Comparison of ENCODE assay signal across 16 cellular contexts in the genomic region with DNA sequence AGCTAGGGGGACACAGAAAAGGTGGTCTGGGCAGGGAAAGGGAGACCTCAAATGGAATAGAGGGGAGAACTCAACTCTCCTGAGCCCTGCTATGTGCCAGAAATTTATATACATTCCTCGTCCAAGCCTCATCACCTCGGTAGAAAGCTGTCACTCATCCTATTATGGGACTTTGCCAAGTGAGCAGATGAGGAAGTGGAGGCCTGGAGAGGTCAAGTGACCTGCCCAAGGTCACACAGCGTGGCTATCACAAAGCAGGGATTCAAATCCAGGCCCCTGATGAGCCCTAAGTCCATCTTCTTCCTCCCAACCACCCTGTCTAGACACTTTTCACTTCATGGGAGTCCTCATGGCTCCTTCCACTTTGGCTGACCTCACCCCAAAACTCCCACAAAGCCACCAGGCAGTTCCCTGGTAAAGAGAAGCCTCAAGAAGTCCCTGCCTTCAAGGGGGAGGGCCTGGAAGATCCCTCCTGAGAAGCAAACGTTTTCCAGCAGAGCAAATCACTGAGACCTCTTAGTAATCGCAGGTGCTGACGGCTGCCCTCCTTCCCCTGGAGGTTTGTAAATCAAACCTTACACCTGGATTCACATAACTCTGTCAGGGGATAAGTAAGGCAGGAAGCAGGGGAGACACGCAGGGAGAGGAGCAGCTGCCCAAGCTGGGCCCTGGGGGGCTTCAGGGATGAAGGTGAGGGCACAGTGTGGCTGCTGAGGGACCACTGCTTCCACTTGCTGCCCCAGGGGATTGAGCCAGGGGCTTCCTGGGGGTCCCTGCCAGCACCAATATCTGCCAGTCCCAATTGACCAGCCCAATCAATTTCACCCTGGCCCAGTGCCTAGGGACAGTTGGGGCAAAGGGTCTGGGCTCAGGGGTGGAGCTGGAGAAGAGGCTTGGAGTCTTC.
"Had no signal": no experiment of that assay in that cellular context is flagged by ENCODE, and none has a peak within 500 bp of the region (broad histone marks: within the 10 kb centered on the region; RNA-seq: fewer than 3 reads in every experiment).

No MANE protein-coding gene starts in this region.

- H3K27ac ChIP-seq: brain microvascular endothelial cell, gastroesophageal sphincter, psoas muscle, sigmoid colon, spleen, WERI-Rb-1 had no signal

- H3K27ac Mint-ChIP-seq: activated CD4-positive, alpha-beta memory T cell treated with anti-CD3 and anti-CD28 coated beads, Interleukin-2, amount 10 ng/mL, durations not matched to agents 7 days and 5 days; dendritic cell treated with granulocyte-macrophage colony-stimulating factor and Interleukin-4, amounts not matched to agents 40 ng/mL and 50 ng/mL, for 4 days; effector memory CD8-positive, alpha-beta T cell; naive thymus-derived CD8-positive, alpha-beta T cell had no signal

- H3K36me3 ChIP-seq: brain microvascular endothelial cell, gastroesophageal sphincter, sigmoid colon, spleen, WERI-Rb-1 had no signal

- H3K4me1 ChIP-seq: gastroesophageal sphincter, psoas muscle, sigmoid colon, spleen had no signal

- ATAC-seq: effector memory CD8-positive, alpha-beta T cell; gastroesophageal sphincter; left colon; naive thymus-derived CD8-positive, alpha-beta T cell; psoas muscle had no signal

- H3K4me3 ChIP-seq: gastroesophageal sphincter, psoas muscle, sigmoid colon, spleen had no signal

- H3K4me1 Mint-ChIP-seq: activated CD4-positive, alpha-beta memory T cell treated with anti-CD3 and anti-CD28 coated beads, Interleukin-2, amount 10 ng/mL, durations not matched to agents 7 days and 5 days; naive thymus-derived CD8-positive, alpha-beta T cell had no signal

- H3K9me3 ChIP-seq: gastroesophageal sphincter, psoas muscle, sigmoid colon, spleen had no signal

- H3K27me3 ChIP-seq: brain microvascular endothelial cell had no signal

- DNase-seq: activated CD4-positive, alpha-beta memory T cell treated with anti-CD3 and anti-CD28 coated beads, Interleukin-2, amount 10 ng/mL, durations not matched to agents 7 days and 5 days; activated CD4-positive, alpha-beta T cell treated with anti-CD3 and anti-CD28 coated beads for 4 hours; activated naive CD4-positive, alpha-beta T cell; activated T-cell treated with anti-CD3 and anti-CD28 coated beads for 4 hours; anterior cingulate cortex; brain microvascular endothelial cell; cerebellar nuclear complex; effector memory CD8-positive, alpha-beta T cell; left colon; naive thymus-derived CD8-positive, alpha-beta T cell; psoas muscle; spleen; WERI-Rb-1 had no signal

- H3K4me3 Mint-ChIP-seq: activated CD4-positive, alpha-beta memory T cell treated with anti-CD3 and anti-CD28 coated beads, Interleukin-2, amount 10 ng/mL, durations not matched to agents 7 days and 5 days; dendritic cell treated with granulocyte-macrophage colony-stimulating factor and Interleukin-4, amounts not matched to agents 40 ng/mL and 50 ng/mL, for 4 days; effector memory CD8-positive, alpha-beta T cell; naive thymus-derived CD8-positive, alpha-beta T cell had no signal

- H3K9me3 Mint-ChIP-seq: activated CD4-positive, alpha-beta memory T cell treated with anti-CD3 and anti-CD28 coated beads, Interleukin-2, amount 10 ng/mL, durations not matched to agents 7 days and 5 days; dendritic cell treated with granulocyte-macrophage colony-stimulating factor and Interleukin-4, amounts not matched to agents 40 ng/mL and 50 ng/mL, for 4 days; effector memory CD8-positive, alpha-beta T cell; naive thymus-derived CD8-positive, alpha-beta T cell had no signal

- H3K36me3 Mint-ChIP-seq: naive thymus-derived CD8-positive, alpha-beta T cell had no signal
